Comparison of ENCODE assay signal across 15 cellular contexts in the genomic region with DNA sequence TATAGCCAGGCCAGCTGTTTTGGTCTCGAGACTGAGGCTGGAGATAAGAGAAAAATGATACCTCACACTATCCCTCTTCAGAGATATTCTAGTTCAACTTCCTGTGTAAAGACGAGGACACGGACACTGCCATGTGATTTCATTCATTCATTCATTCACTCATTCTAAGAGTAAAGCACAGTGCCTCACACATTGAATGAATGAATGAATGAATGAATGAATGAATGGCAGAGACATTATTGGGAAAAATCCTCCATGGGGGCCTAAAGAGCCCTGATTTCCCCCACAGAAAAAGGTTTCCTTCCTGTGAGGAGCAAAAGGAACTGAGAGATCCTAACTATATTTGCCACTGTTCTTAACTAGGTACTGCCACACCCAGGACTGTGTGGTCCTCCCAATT.
A peak's percentile ranks its signal among the peaks of the same experiment; 100 is the strongest.
DNase-seq lines count a peak whose midpoint lies in the region; ATAC-seq, FAIRE-seq and TF ChIP-seq lines count a peak whose summit lies in the region.
"Had no signal": no experiment of that assay in that cellular context is flagged by ENCODE, and none has a peak within 500 bp of the region (broad histone marks: within the 10 kb centered on the region; RNA-seq: fewer than 3 reads in every experiment).

No MANE protein-coding gene starts in this region.

- no peak for FAIRE-seq in A549 (lab: Jason Lieb, UNC)
- FAIRE-seq: G401.6, GM12892 had no signal

- peak overlapping the region; percentile 75 to 86 for H3K27ac ChIP-seq in A549
- no peak overlapping the region for H3K27ac ChIP-seq in CD8-positive, alpha-beta T cell (ENCODE audit: low read depth, low read length)
- peak overlapping the region; percentile 89 for H3K27ac ChIP-seq in PC-3 (ENCODE audit: low read length)
- H3K27ac ChIP-seq in epithelial cell of prostate, result peak overlapping the region; percentile 68

- ATAC-seq in A549, result no peak
- ATAC-seq in CD8-positive, alpha-beta T cell, result no peak
- ATAC-seq in PC-3, result no peak
- no peak for ATAC-seq in GM18873 (IDR thresholded peaks at IDR 0.05; ENCODE audit: low FRiP score, unreplicated experiment)

- no peaks in the 10 kb centered on the region for H3K9me3 Mint-ChIP-seq in CD8-positive, alpha-beta T cell

- H3K27me3 Mint-ChIP-seq in CD8-positive, alpha-beta T cell (ENCODE audit: low read depth), result no peaks in the 10 kb centered on the region
- H3K27me3 Mint-ChIP-seq: B cell; CD4-positive, alpha-beta memory T cell had no signal

- no peak for TF ChIP-seq RAD21 in A549 (conservative IDR thresholded peaks at IDR 0.05 in 1 of 2, IDR thresholded peaks at IDR 0.05 in 1 of 2)

- H3K4me2 ChIP-seq in A549 (peak overlapping the region; percentile 62; the same call in 2 of the 3 replicates), PC-3 (ENCODE audit: low read length) (peak overlapping the region; percentile 63; the same call in 1 of the 2 replicates)

- TF ChIP-seq CTCF in A549 (IDR thresholded peaks at IDR 0.05) (no peak), PC-3 (conservative IDR thresholded peaks at IDR 0.05; ENCODE audit: low read depth, low read length) (no peak)
- no peak for TF ChIP-seq CTCF in CD8-positive, alpha-beta T cell (IDR thresholded peaks at IDR 0.05)

- no peaks in the 10 kb centered on the region for H3K79me2 ChIP-seq in PC-3 (ENCODE audit: low read length)

- peaks cover 56% of the 10 kb centered on the region for H3K4me1 Mint-ChIP-seq in CD8-positive, alpha-beta T cell (ENCODE audit: low read depth)

- H3K9me3 ChIP-seq in A549, result no peaks in the 10 kb centered on the region
- no peaks in the 10 kb centered on the region for H3K9me3 ChIP-seq in CD8-positive, alpha-beta T cell (ENCODE audit: low read length)
- H3K9me3 ChIP-seq in PC-3 (ENCODE audit: low read length), result no peaks in the 10 kb centered on the region

- no peaks in the 10 kb centered on the region for H4K20me1 ChIP-seq in PC-3 (ENCODE audit: low read length)

- DNase-seq in A549 (ENCODE audit: low read depth in 1 of 2, low spot score in 1 of 2) (no peak), PC-3 (no peak), epithelial cell of prostate (ENCODE audit: low read depth, low spot score) (no peak), AG08395 (ENCODE audit: low spot score) (no peak), activated gamma-delta T cell treated with Interleukin-2 at 50 U/mL for 16 hours (no peak)
- DNase-seq in CD8-positive, alpha-beta T cell, result no peak
- DNase-seq: CD4-positive, alpha-beta memory T cell; H9; NCI-H1930; NCI-H526 treated with DMSO at 0.1 percent for 48 hours; SIG-M5 had no signal

- H3K27me3 ChIP-seq in CD8-positive, alpha-beta T cell (ENCODE audit: insufficient read depth, low read length), result no peaks in the 10 kb centered on the region
- H3K27me3 ChIP-seq in PC-3 (ENCODE audit: low read length), result no peaks in the 10 kb centered on the region

- peak overlapping the region; percentile 32 for H3K27ac Mint-ChIP-seq in CD8-positive, alpha-beta T cell
- H3K27ac Mint-ChIP-seq: B cell had no signal

- H3K9ac ChIP-seq in PC-3 (ENCODE audit: low read length), result no peak overlapping the region

- WGBS in A549 (ENCODE audit: missing lambda C conversion rate), result 98% methylated on average over 3 of the region's 3 CpGs

- H3K36me3 Mint-ChIP-seq in CD8-positive, alpha-beta T cell, result peaks cover 68% of the 10 kb centered on the region

- H2AFZ ChIP-seq in PC-3 (ENCODE audit: low read length), result no peak overlapping the region

- no TSS peak for BruUV-seq in PC-3 (replicated peaks; lab: Mats Ljungman, UMichigan)

- peaks cover 34% of the 10 kb centered on the region for H3K4me1 ChIP-seq in A549
- peaks cover 21% of the 10 kb centered on the region for H3K4me1 ChIP-seq in CD8-positive, alpha-beta T cell (ENCODE audit: insufficient read depth, low read length)
- peaks cover 37% of the 10 kb centered on the region for H3K4me1 ChIP-seq in PC-3 (ENCODE audit: insufficient read depth, low read length)

- intact Hi-C loops in CD8-positive, alpha-beta T cell (cut with DNase I, micrococcal nuclease), result no loop called here
- intact Hi-C loops in PC-3 (cut with micrococcal nuclease), result no loop called here

- CTCF ChIA-PET in A549 (lab: Yijun Ruan, JAX) (interaction anchor here (0.5 to 0.9 kb wide), 2 partner anchors 15 to 138 kb away, joined by 3 read pairs; no protein-coding TSS in a partner anchor), PC-3 (lab: Charles Lee) (no interaction called here)
- CTCF ChIA-PET in CD8-positive, alpha-beta T cell (lab: Charles Lee), result no interaction called here

- no peaks in the 10 kb centered on the region for H3K9me2 ChIP-seq in PC-3 (replicated peaks; ENCODE audit: low read length)

- no peak for TF ChIP-seq EP300 in A549 (IDR thresholded peaks at IDR 0.05)

- no peak overlapping the region for H3K4me3 Mint-ChIP-seq in CD8-positive, alpha-beta T cell
- H3K4me3 Mint-ChIP-seq: B cell; CD4-positive, alpha-beta memory T cell; H9 had no signal

- no peak for TF ChIP-seq POLR2A in A549 (IDR thresholded peaks at IDR 0.05; ENCODE audit: low read length)

- POLR2A ChIA-PET in A549 (lab: Yijun Ruan, JAX), result no interaction called here
- POLR2A ChIA-PET in CD8-positive, alpha-beta T cell (lab: Charles Lee), result no interaction called here
- POLR2A ChIA-PET in PC-3 (lab: Charles Lee; ENCODE audit: unreplicated experiment), result no interaction called here

- no peaks in the 10 kb centered on the region for H3K36me3 ChIP-seq in CD8-positive, alpha-beta T cell (ENCODE audit: insufficient read depth, low read length)
- no peaks in the 10 kb centered on the region for H3K36me3 ChIP-seq in PC-3 (ENCODE audit: low read depth, low read length)

- no peaks in the 10 kb centered on the region for H3F3A ChIP-seq in PC-3 (ENCODE audit: low read length, unreplicated experiment)

- no peak overlapping the region for H3K4me3 ChIP-seq in A549
- no peak overlapping the region for H3K4me3 ChIP-seq in CD8-positive, alpha-beta T cell (ENCODE audit: low read depth, low read length)
- no peak overlapping the region for H3K4me3 ChIP-seq in PC-3 (ENCODE audit: low read length)

TF ChIP-seq in A549, 52 proteins besides CTCF, POLR2A, EP300 and RAD21:
- no peak for TF ChIP-seq PHF8 (IDR thresholded peaks at IDR 0.05; ENCODE audit: borderline replicate concordance, low read depth)
- no peak for TF ChIP-seq TFCP2L1 (CRISPR knock-in tag; IDR thresholded peaks at IDR 0.05)
- no peak for TF ChIP-seq NFE2L2 (conservative IDR thresholded peaks at IDR 0.05; ENCODE audit: low read length)
- TF ChIP-seq RNF2 (IDR thresholded peaks at IDR 0.05; ENCODE audit: borderline replicate concordance, low read depth), result no peak
- no peak for TF ChIP-seq MYC (IDR thresholded peaks at IDR 0.05; ENCODE audit: borderline replicate concordance, low read length)
- TF ChIP-seq, protein P1, sequence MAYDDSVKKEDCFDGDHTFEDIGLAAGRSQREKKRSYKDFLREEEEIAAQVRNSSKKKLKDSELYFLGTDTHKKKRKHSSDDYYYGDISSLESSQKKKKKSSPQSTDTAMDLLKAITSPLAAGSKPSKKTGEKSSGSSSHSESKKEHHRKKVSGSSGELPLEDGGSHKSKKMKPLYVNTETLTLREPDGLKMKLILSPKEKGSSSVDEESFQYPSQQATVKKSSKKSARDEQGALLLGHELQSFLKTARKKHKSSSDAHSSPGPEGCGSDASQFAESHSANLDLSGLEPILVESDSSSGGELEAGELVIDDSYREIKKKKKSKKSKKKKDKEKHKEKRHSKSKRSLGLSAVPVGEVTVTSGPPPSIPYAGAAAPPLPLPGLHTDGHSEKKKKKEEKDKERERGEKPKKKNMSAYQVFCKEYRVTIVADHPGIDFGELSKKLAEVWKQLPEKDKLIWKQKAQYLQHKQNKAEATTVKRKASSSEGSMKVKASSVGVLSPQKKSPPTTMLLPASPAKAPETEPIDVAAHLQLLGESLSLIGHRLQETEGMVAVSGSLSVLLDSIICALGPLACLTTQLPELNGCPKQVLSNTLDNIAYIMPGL (CRISPR knock-in tag; IDR thresholded peaks at IDR 0.05; ENCODE audit: borderline replicate concordance), result no peak
- no peak for TF ChIP-seq GATA3 (IDR thresholded peaks at IDR 0.05; ENCODE audit: borderline replicate concordance)
- TF ChIP-seq KDM1A (IDR thresholded peaks at IDR 0.05; ENCODE audit: low read depth), result no peak
- no peak for TF ChIP-seq EHMT2 (IDR thresholded peaks at IDR 0.05; ENCODE audit: low read depth)
- no peak for TF ChIP-seq FOXS1 (CRISPR knock-in tag; IDR thresholded peaks at IDR 0.05)
